In the genomic region with DNA sequence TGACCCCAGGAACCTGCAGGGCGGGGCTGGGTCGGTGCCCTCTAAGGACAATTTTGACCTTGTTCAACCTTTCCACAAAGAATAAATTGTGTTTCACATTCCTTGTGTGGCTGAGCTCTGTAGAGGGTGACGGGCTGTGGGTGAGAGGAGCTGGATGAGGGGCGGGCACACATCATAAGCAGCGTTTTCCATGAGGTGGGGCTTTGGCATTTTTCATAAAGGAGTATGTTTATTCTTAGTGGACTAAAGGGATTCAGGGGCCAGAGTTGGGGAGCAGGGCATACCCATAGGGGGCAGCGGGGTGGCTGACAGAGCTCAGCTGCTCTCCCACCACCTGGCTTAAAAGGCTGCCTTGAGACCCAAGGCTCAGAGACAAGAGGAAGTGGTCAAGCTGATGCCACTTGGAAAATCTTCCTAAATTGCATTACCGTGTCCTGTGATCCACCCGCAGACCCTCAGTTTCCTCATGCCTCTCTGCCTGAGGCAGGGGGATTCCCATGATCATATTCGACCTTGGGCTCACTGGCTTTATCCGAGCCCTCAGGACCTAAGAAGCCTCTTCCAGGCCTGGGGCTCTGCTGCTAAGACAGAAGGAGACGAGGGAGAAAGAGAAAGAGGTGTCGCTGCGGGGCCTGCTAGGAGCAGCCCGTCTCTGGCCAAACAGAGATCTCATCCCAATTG, we compare ENCODE assay signal across 1 cellular context.
TF ChIP-seq lines count a peak whose summit lies in the region.

No MANE protein-coding gene starts in this region.

TF ChIP-seq in GM12878, 131 proteins besides CTCF, POLR2A, EP300 and RAD21:
- 0 out of 2 replicates have a peak, but pooled peaks have one; percentile 20 for TF ChIP-seq SPI1 (IDR thresholded peaks at IDR 0.05; ENCODE audit: borderline replicate concordance, insufficient read depth, low read depth, low read length)
- TF ChIP-seq RB1 (IDR thresholded peaks at IDR 0.05; ENCODE audit: borderline replicate concordance): no peak
- TF ChIP-seq IKZF1 (conservative IDR thresholded peaks at IDR 0.05): peak; percentile 22; the same call in 1 of the 2 replicates
- TF ChIP-seq NR2C1 (IDR thresholded peaks at IDR 0.05): no peak
